In the genomic region with DNA sequence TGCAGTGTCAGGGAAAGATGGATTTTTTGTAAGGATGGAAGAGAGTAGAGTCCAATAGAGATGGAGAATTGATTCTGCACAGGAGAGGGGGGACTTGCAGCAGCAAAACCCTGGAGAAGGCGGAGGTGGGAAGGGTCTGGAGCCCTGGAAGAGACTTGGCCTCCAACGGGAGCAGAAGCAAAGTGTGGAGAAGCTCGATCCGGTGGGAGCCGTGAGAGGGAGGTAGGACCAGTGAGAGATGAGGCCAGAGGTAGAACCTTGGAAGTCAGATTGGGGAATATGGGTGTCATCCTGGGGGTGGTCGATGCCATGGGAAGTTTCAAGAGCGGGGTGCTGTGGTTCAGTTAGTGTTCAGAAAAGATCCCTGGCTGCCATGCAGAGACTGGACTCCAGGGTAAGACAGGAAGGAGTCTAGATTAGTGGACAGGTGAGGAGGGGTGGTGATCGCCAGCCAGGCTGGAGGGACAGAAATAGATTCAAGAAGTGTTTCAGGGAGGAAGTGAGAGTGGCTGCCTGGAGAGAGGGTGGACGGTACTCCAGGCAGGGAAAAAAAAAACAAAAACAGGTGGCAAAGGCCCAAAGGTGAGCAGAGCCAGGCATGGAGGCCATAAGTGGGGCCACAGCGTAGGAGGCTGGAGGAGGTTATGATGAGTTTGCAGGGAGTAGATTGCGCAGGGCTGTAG, we compare ENCODE assay signal across 10 cellular contexts. TPM values are rescaled to one million over a fixed set of nuclear protein-coding genes. Genes with fewer than 3 reads are reported as not detected.
A peak's percentile ranks its signal among the peaks of the same experiment; 100 is the strongest.
DNase-seq lines count a peak whose midpoint lies in the region; ATAC-seq and TF ChIP-seq lines count a peak whose summit lies in the region.
"Had no signal": no experiment of that assay in that cellular context is flagged by ENCODE, and none has a peak within 500 bp of the region (broad histone marks: within the 10 kb centered on the region; RNA-seq: fewer than 3 reads in every experiment).

No MANE protein-coding gene starts in this region.

- peaks cover 3% of the 10 kb centered on the region; the same call in 1 of the 2 replicates for H3F3A ChIP-seq in SU-DHL-6 (ENCODE audit: insufficient read depth)

- no peaks in the 10 kb centered on the region for H4K20me1 ChIP-seq in SU-DHL-6 (ENCODE audit: low read depth, low read length)

- peaks cover 28% of the 10 kb centered on the region for H3K36me3 Mint-ChIP-seq in activated naive CD4-positive, alpha-beta T cell treated with anti-CD3 and anti-CD28 coated beads for 36 hours (ENCODE audit: low read depth)

- peak overlapping the region; percentile 50 for H3K9ac ChIP-seq in SU-DHL-6 (ENCODE audit: low read length)

- ATAC-seq in left ventricle myocardium superior (peak; percentile 0), GM21825 (IDR thresholded peaks at IDR 0.05; ENCODE audit: unreplicated experiment) (no peak)

- H3K4me3 ChIP-seq in SU-DHL-6 (ENCODE audit: insufficient read depth, low read length, poor library complexity, severe bottlenecking) (peak overlapping the region; percentile 42), thyroid gland (replicated peaks in 1 of 3) (no peak overlapping the region), vagina (no peak overlapping the region)

- H2AFZ ChIP-seq in SU-DHL-6 (ENCODE audit: low read depth, low read length, severe bottlenecking) = no peak overlapping the region

- peak overlapping the region; percentile 90 for H3K4me3 Mint-ChIP-seq in activated naive CD4-positive, alpha-beta T cell treated with anti-CD3 and anti-CD28 coated beads for 36 hours

- no peaks in the 10 kb centered on the region for H3K27me3 Mint-ChIP-seq in activated naive CD4-positive, alpha-beta T cell treated with anti-CD3 and anti-CD28 coated beads for 36 hours (ENCODE audit: low read depth)

- H3K27ac Mint-ChIP-seq in activated naive CD4-positive, alpha-beta T cell treated with anti-CD3 and anti-CD28 coated beads for 36 hours = peak overlapping the region; percentile 93

- no peak for TF ChIP-seq POLR2A in thyroid gland (IDR thresholded peaks at IDR 0.05)
- TF ChIP-seq POLR2A in vagina (IDR thresholded peaks at IDR 0.05) = no peak

- CTCF ChIA-PET in activated naive CD4-positive, alpha-beta T cell treated with anti-CD3 and anti-CD28 coated beads for 36 hours (lab: Charles Lee) = no interaction called here

- H3K4me1 ChIP-seq in thyroid gland = peaks cover 54 to 68% of the 10 kb centered on the region in 2 donors
- peaks cover 56% of the 10 kb centered on the region for H3K4me1 ChIP-seq in vagina

- H3K27ac ChIP-seq in SU-DHL-6 (ENCODE audit: low read depth, low read length) (peak overlapping the region; percentile 69), thyroid gland (peak overlapping the region; percentile 59 to 72 (median 64)), vagina (no peak overlapping the region)

- H3K36me3 ChIP-seq in SU-DHL-6 (ENCODE audit: low read length) = no peaks in the 10 kb centered on the region
- peaks cover 9 to 15% of the 10 kb centered on the region in 2 donors for H3K36me3 ChIP-seq in thyroid gland
- H3K36me3 ChIP-seq in vagina = peaks cover 0 to 13% of the 10 kb centered on the region in 2 donors

- H3K9me3 ChIP-seq in SU-DHL-6 (ENCODE audit: insufficient read depth, low read length) (no peaks in the 10 kb centered on the region), thyroid gland (no peaks in the 10 kb centered on the region), vagina (no peaks in the 10 kb centered on the region)

- 50 to 60% methylated on average over 11 of the region's 11 CpGs for WGBS in thyroid gland, 2 donors

- no peaks in the 10 kb centered on the region for H3K9me2 ChIP-seq in SU-DHL-6 (replicated peaks; ENCODE audit: insufficient read depth, low read length)

- no peak for DNase-seq in activated naive CD4-positive, alpha-beta T cell treated with anti-CD3 and anti-CD28 coated beads for 36 hours
- no peak for DNase-seq in activated naive CD4-positive, alpha-beta T cell (lab: John Stamatoyannopoulos, UW)
- DNase-seq in left ventricle myocardium superior = no peak
- peak; percentile 77 to 80 for DNase-seq in thyroid gland
- no peak for DNase-seq in stimulated activated CD4-positive, alpha-beta T cell treated with anti-CD3 and anti-CD28 coated beads, Interleukin-15, amount 100 ng/mL, for 24 hours
- no peak for DNase-seq in vagina (ENCODE audit: extremely low spot score in 2 of 2)
- DNase-seq: NCI-H524 treated with DMSO at 0.1 percent for 48 hours had no signal

- no peaks in the 10 kb centered on the region for H3K27me3 ChIP-seq in SU-DHL-6 (ENCODE audit: low read length)
- no peaks in the 10 kb centered on the region for H3K27me3 ChIP-seq in thyroid gland
- H3K27me3 ChIP-seq in vagina = no peaks in the 10 kb centered on the region

- no peaks in the 10 kb centered on the region for H3K9me3 Mint-ChIP-seq in activated naive CD4-positive, alpha-beta T cell treated with anti-CD3 and anti-CD28 coated beads for 36 hours

- intact Hi-C loops in activated naive CD4-positive, alpha-beta T cell treated with anti-CD3 and anti-CD28 coated beads for 36 hours (cut with micrococcal nuclease) = loop anchor here (10.0 kb wide), 1 partner anchor 465 kb away; the partner anchor contains the start of gene IRF2BP1
- intact Hi-C loops in left ventricle myocardium superior (cut with micrococcal nuclease) = no loop called here
- intact Hi-C loops in thyroid gland (cut with DNase I) = loop anchor here (2.0 to 10.0 kb wide), 2 partner anchors 19 to 65 kb away; no protein-coding TSS in a partner anchor
- intact Hi-C loops in vagina (cut with DNase I) = loop anchor here (5.0 kb wide), 1 partner anchor 67 kb away; no protein-coding TSS in a partner anchor

- peak overlapping the region; percentile 60 for H3K4me2 ChIP-seq in SU-DHL-6 (ENCODE audit: low read depth, low read length, poor library complexity, severe bottlenecking)

- peaks cover 47% of the 10 kb centered on the region for H3K4me1 Mint-ChIP-seq in activated naive CD4-positive, alpha-beta T cell treated with anti-CD3 and anti-CD28 coated beads for 36 hours (ENCODE audit: low read depth)

- peaks cover 67% of the 10 kb centered on the region for H3K79me2 ChIP-seq in SU-DHL-6 (ENCODE audit: insufficient read depth, low read length)

- TF ChIP-seq CTCF in SU-DHL-6 (IDR thresholded peaks at IDR 0.05; ENCODE audit: insufficient read depth, low read length, poor library complexity, severe bottlenecking) (no peak), thyroid gland (IDR thresholded peaks at IDR 0.05) (peak in 2 of 6 experiments; percentile 3 to 41), vagina (IDR thresholded peaks at IDR 0.05) (no peak)

RNA-seq across cellular contexts. Expression of gene PPP5C, which starts 2.6 kb away (rescaled TPM):
- 10 to 100 TPM; 87.4 to 89.2 TPM for total RNA-seq in activated naive CD4-positive, alpha-beta T cell treated with anti-CD3 and anti-CD28 coated beads for 36 hours
- total RNA-seq in left ventricle myocardium superior = 72.5 TPM
- total RNA-seq in thyroid gland = 100 to 1,000 TPM in 1 of 4 donors, 10 to 100 TPM in 3; 63.3 to 112 (median 80.7) TPM
- 60.4 TPM for total RNA-seq in vagina

RNA-seq across cellular contexts. Expression of gene HIF3A, which starts 52.6 kb away (rescaled TPM):
- not detected for total RNA-seq in activated naive CD4-positive, alpha-beta T cell treated with anti-CD3 and anti-CD28 coated beads for 36 hours
- total RNA-seq in left ventricle myocardium superior = 81.4 TPM
- total RNA-seq in thyroid gland = 10 to 100 TPM; 49.1 to 88.3 (median 66.0) TPM
- total RNA-seq in vagina = 155 TPM
- total RNA-seq: myocyte had no signal

Comparison
In these comparisons a context has a peak if more than half of its experiments do, and no peak if none do; other contexts are left out.
1. DNase-seq: peak in thyroid gland (2 of 2); none in activated naive CD4-positive, alpha-beta T cell treated with anti-CD3 and anti-CD28 coated beads for 36 hours (single experiment), activated naive CD4-positive, alpha-beta T cell (0 of 4), left ventricle myocardium superior (single experiment), stimulated activated CD4-positive, alpha-beta T cell treated with anti-CD3 and anti-CD28 coated beads, Interleukin-15, amount 100 ng/mL, for 24 hours (single experiment) and vagina (0 of 2).
2. RNA of gene HIF3A, which starts 52.6 kb away (total RNA-seq): 155 TPM in vagina (single experiment), 81.4 TPM in left ventricle myocardium superior (single experiment) and 49.1 to 88.3 TPM in thyroid gland; not detected in activated naive CD4-positive, alpha-beta T cell treated with anti-CD3 and anti-CD28 coated beads for 36 hours; every median in the first group is over 10 times any median in the second.